In the genomic region with DNA sequence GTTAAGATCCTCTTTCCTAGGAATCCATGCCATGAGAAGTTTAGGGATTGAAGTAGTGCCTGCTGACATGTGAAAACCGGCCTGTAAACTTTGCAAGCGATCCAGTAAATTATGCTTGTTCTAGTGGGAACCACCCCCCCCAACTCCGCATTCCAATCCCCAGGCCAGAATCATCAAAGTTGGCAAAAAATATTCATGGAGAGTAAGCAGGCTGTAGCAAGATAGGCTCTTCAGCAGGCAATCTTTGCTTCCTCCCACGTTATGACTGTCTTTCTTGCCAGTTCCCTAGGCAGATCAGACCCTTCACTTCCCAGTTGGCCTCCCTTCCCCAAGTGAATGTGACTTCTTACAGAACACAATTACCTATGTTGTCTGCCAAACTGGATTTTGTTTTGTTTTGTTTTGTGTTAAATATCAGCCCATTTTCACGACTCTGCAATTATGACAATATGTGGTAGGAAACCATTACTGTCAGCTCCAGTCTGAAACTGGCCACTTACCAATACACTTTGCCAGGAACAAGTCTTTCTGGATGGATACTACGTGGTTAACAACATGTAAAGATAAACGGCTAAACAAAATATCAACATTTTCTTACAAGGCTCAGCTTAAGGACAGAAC, we compare ENCODE assay signal across 11 cellular contexts. TPM values are rescaled to one million over a fixed set of nuclear protein-coding genes. Genes with fewer than 3 reads are reported as not detected.
DNase-seq lines count a peak whose midpoint lies in the region; ATAC-seq, FAIRE-seq and TF ChIP-seq lines count a peak whose summit lies in the region.
"Had no signal": no experiment of that assay in that cellular context is flagged by ENCODE, and none has a peak within 500 bp of the region (broad histone marks: within the 10 kb centered on the region; RNA-seq: fewer than 3 reads in every experiment).

No MANE protein-coding gene starts in this region.

- no peak for TF ChIP-seq CTCF in astrocyte (IDR thresholded peaks at IDR 0.05; ENCODE audit: insufficient read depth, low read depth, low read length)

- DNase-seq in activated naive CD4-positive, alpha-beta T cell treated with anti-CD3 and anti-CD28 coated beads, Interleukin-2, amount 10 ng/mL, durations not matched to agents 7 days and 5 days, result no peak
- DNase-seq in activated naive CD4-positive, alpha-beta T cell treated with anti-CD3 and anti-CD28 coated beads for 36 hours, result no peak
- DNase-seq in astrocyte (ENCODE audit: low read depth) (peak; percentile 30), urothelium cell line (ENCODE audit: low spot score) (no peak), HAP-1 (ENCODE audit: low spot score in 2 of 2) (no peak)
- DNase-seq: NCI-H510A, right cardiac atrium had no signal

- in situ Hi-C loops in HAP-1 (cut with MboI; ENCODE audit: low sequenced_read_pairs), result loop anchor here (25.0 kb wide), 1 partner anchor 499 kb away; no protein-coding TSS in a partner anchor

- H3K4me1 Mint-ChIP-seq in activated naive CD4-positive, alpha-beta T cell treated with anti-CD3 and anti-CD28 coated beads, Interleukin-2, amount 10 ng/mL, durations not matched to agents 7 days and 5 days, result peaks cover 56% of the 10 kb centered on the region
- H3K4me1 Mint-ChIP-seq in activated naive CD4-positive, alpha-beta T cell treated with anti-CD3 and anti-CD28 coated beads for 36 hours (ENCODE audit: low read depth), result peaks cover 55% of the 10 kb centered on the region
- peaks cover 9% of the 10 kb centered on the region for H3K4me1 Mint-ChIP-seq in astrocyte (ENCODE audit: low read depth, unreplicated experiment)

- H3K79me2 ChIP-seq in astrocyte (ENCODE audit: insufficient read depth, low read length), result no peaks in the 10 kb centered on the region

- peaks cover 14% of the 10 kb centered on the region for H3K27me3 ChIP-seq in astrocyte (ENCODE audit: insufficient read depth, low read length)
- H3K27me3 ChIP-seq in muscle layer of duodenum (ENCODE audit: low read depth, low read length), result no peaks in the 10 kb centered on the region
- H3K27me3 ChIP-seq in HAP-1 (ENCODE audit: low read depth), result no peaks in the 10 kb centered on the region; the same call in 1 of the 2 replicates

- peaks cover 25% of the 10 kb centered on the region for H3K27me3 Mint-ChIP-seq in activated naive CD4-positive, alpha-beta T cell treated with anti-CD3 and anti-CD28 coated beads, Interleukin-2, amount 10 ng/mL, durations not matched to agents 7 days and 5 days
- peaks cover 19% of the 10 kb centered on the region for H3K27me3 Mint-ChIP-seq in activated naive CD4-positive, alpha-beta T cell treated with anti-CD3 and anti-CD28 coated beads for 36 hours (ENCODE audit: low read depth)
- peaks cover 59% of the 10 kb centered on the region for H3K27me3 Mint-ChIP-seq in astrocyte (ENCODE audit: low read depth, unreplicated experiment)

- FAIRE-seq in astrocyte (lab: Jason Lieb, UNC), result no peak
- peak; percentile 30 for FAIRE-seq in urothelium cell line (lab: Jason Lieb, UNC)

- H3K9me3 ChIP-seq in astrocyte (ENCODE audit: insufficient read depth, low read depth, low read length) (no peaks in the 10 kb centered on the region), muscle layer of duodenum (ENCODE audit: control insufficient read depth in 1 of 2, low read length in 2 of 2) (no peaks in the 10 kb centered on the region), HAP-1 (no peaks in the 10 kb centered on the region)

- peak overlapping the region; percentile 95 for H3K4me3 Mint-ChIP-seq in activated naive CD4-positive, alpha-beta T cell treated with anti-CD3 and anti-CD28 coated beads, Interleukin-2, amount 10 ng/mL, durations not matched to agents 7 days and 5 days
- H3K4me3 Mint-ChIP-seq in activated naive CD4-positive, alpha-beta T cell treated with anti-CD3 and anti-CD28 coated beads for 36 hours, result no peak overlapping the region
- no peak overlapping the region for H3K4me3 Mint-ChIP-seq in astrocyte (ENCODE audit: unreplicated experiment)

- CTCF ChIA-PET in activated naive CD4-positive, alpha-beta T cell treated with anti-CD3 and anti-CD28 coated beads, Interleukin-2, amount 10 ng/mL, durations not matched to agents 7 days and 5 days (lab: Charles Lee), result interaction anchor here (0.7 to 1.7 kb wide), 3 partner anchors 12 to 92 kb away, joined by 3 to 6 read pairs (median 3); no protein-coding TSS in a partner anchor
- CTCF ChIA-PET in activated naive CD4-positive, alpha-beta T cell treated with anti-CD3 and anti-CD28 coated beads for 36 hours (lab: Charles Lee), result interaction anchor here (2.4 kb wide), 1 partner anchor 13 kb away, joined by 12 read pairs; no protein-coding TSS in a partner anchor

- H3K27ac Mint-ChIP-seq in activated naive CD4-positive, alpha-beta T cell treated with anti-CD3 and anti-CD28 coated beads, Interleukin-2, amount 10 ng/mL, durations not matched to agents 7 days and 5 days, result peak overlapping the region; percentile 96
- no peak overlapping the region for H3K27ac Mint-ChIP-seq in activated naive CD4-positive, alpha-beta T cell treated with anti-CD3 and anti-CD28 coated beads for 36 hours
- H3K27ac Mint-ChIP-seq in astrocyte (ENCODE audit: unreplicated experiment), result no peak overlapping the region

- H3K27ac ChIP-seq in astrocyte (ENCODE audit: low read depth, low read length), result no peak overlapping the region
- peak overlapping the region; percentile 80 for H3K27ac ChIP-seq in muscle layer of duodenum (ENCODE audit: low read length)
- H3K27ac ChIP-seq: epithelial cell of prostate had no signal

- H3K36me3 ChIP-seq in astrocyte (ENCODE audit: insufficient read depth, low read length) (no peaks in the 10 kb centered on the region), muscle layer of duodenum (ENCODE audit: control insufficient read depth in 1 of 2, insufficient read depth in 2 of 2, low read length in 2 of 2) (no peaks in the 10 kb centered on the region), HAP-1 (replicated peaks) (no peaks in the 10 kb centered on the region)

- no peak overlapping the region for H3K9ac ChIP-seq in astrocyte (ENCODE audit: low read length)

- intact Hi-C loops in activated naive CD4-positive, alpha-beta T cell treated with anti-CD3 and anti-CD28 coated beads for 36 hours (cut with micrococcal nuclease), result loop anchor here (5.0 kb wide), 1 partner anchor 239 kb away; the partner anchor contains the start of genes GPR137C and TXNDC16

- no peak overlapping the region for H3K4me3 ChIP-seq in astrocyte (ENCODE audit: insufficient read depth, low read depth, low read length)
- H3K4me3 ChIP-seq in muscle layer of duodenum (ENCODE audit: low read depth in 1 of 2, low read length in 2 of 2), result peak overlapping the region; percentile 80 to 81
- H3K4me3 ChIP-seq in HAP-1, result no peak overlapping the region

- H3K4me1 ChIP-seq in astrocyte (ENCODE audit: insufficient read depth, low read length) (peaks cover 17% of the 10 kb centered on the region), muscle layer of duodenum (ENCODE audit: control insufficient read depth in 1 of 2, insufficient read depth in 2 of 2, low read length in 2 of 2) (peaks cover 9 to 31% of the 10 kb centered on the region in 2 donors), HAP-1 (no peaks in the 10 kb centered on the region)

- no peaks in the 10 kb centered on the region for H3K9me3 Mint-ChIP-seq in activated naive CD4-positive, alpha-beta T cell treated with anti-CD3 and anti-CD28 coated beads, Interleukin-2, amount 10 ng/mL, durations not matched to agents 7 days and 5 days
- H3K9me3 Mint-ChIP-seq in activated naive CD4-positive, alpha-beta T cell treated with anti-CD3 and anti-CD28 coated beads for 36 hours, result no peaks in the 10 kb centered on the region
- H3K9me3 Mint-ChIP-seq in astrocyte (ENCODE audit: unreplicated experiment), result peaks cover 5% of the 10 kb centered on the region

- peaks cover 92% of the 10 kb centered on the region for H3K36me3 Mint-ChIP-seq in activated naive CD4-positive, alpha-beta T cell treated with anti-CD3 and anti-CD28 coated beads, Interleukin-2, amount 10 ng/mL, durations not matched to agents 7 days and 5 days
- peaks cover 1% of the 10 kb centered on the region for H3K36me3 Mint-ChIP-seq in activated naive CD4-positive, alpha-beta T cell treated with anti-CD3 and anti-CD28 coated beads for 36 hours (ENCODE audit: low read depth)
- no peaks in the 10 kb centered on the region for H3K36me3 Mint-ChIP-seq in astrocyte (ENCODE audit: low read depth, unreplicated experiment)

- H3K4me2 ChIP-seq in astrocyte (ENCODE audit: low read length), result peak overlapping the region; percentile 96

- ATAC-seq in GM18858 (IDR thresholded peaks at IDR 0.05; ENCODE audit: unreplicated experiment) (no peak), GM21423 (IDR thresholded peaks at IDR 0.05; ENCODE audit: unreplicated experiment) (no peak)

- H4K20me1 ChIP-seq in astrocyte (ENCODE audit: insufficient read depth, low read length), result no peaks in the 10 kb centered on the region

- H2AFZ ChIP-seq in astrocyte (ENCODE audit: low read depth, low read length), result peak overlapping the region; percentile 97

RNA-seq across cellular contexts. Expression of gene PTGER2, which starts 1.1 kb away (rescaled TPM):
- 1 to 10 TPM in 1 of 2 experiments, under 1 TPM in 1; 0.67 to 1.2 TPM for total RNA-seq in activated naive CD4-positive, alpha-beta T cell treated with anti-CD3 and anti-CD28 coated beads for 36 hours
- total RNA-seq in astrocyte, result 0.26 TPM in 1 of 2 replicates, not detected in the other

RNA-seq across cellular contexts. Expression of gene PTGDR, which starts 45.5 kb away (rescaled TPM):
- not detected for total RNA-seq in activated naive CD4-positive, alpha-beta T cell treated with anti-CD3 and anti-CD28 coated beads for 36 hours
- not detected in 2 replicates for total RNA-seq in astrocyte

Comparison
In these comparisons a context has a peak if more than half of its experiments do, and no peak if none do; other contexts are left out.
1. H3K4me3 ChIP-seq: peak in muscle layer of duodenum (2 of 2); none in astrocyte (single experiment) and HAP-1 (single experiment).